In genomic region chr19:32971715-32972540, GRCh38 we compare ENCODE assay signal across 8 cellular contexts. TPM values are rescaled to one million over a fixed set of nuclear protein-coding genes. Genes with fewer than 3 reads are reported as not detected.
DNase-seq lines count a peak whose midpoint lies in the region; ATAC-seq and TF ChIP-seq lines count a peak whose summit lies in the region.

Gene CEP89, minus strand, starts transcription at chr19:32971958. Its CDS starts 84 bp downstream, at chr19:32971874.
Gene FAAP24, plus strand, starts transcription at chr19:32972242. Its CDS starts 955 bp downstream, at chr19:32973197.

- H4K20me1 ChIP-seq in SK-N-SH (ENCODE audit: insufficient read depth) = no peaks in the 10 kb centered on the region
- H4K20me1 ChIP-seq in osteoblast (ENCODE audit: insufficient read depth, low read length) = peaks cover 4% of the 10 kb centered on the region

- H3K79me2 ChIP-seq in SK-N-SH (ENCODE audit: insufficient read depth) (peaks cover 44% of the 10 kb centered on the region), osteoblast (ENCODE audit: insufficient read depth, low read length) (peaks cover 43% of the 10 kb centered on the region)

- H3K4me2 ChIP-seq in SK-N-SH (peak within 1 kb of the TSS; percentile 98), osteoblast (ENCODE audit: insufficient read depth, low read length) (peak within 1 kb of the TSS; percentile 97)

- peak within 1 kb of the TSS; percentile 50 to 51; a peak in 2 of 4 replicates for H3K27ac ChIP-seq in SK-N-SH (ENCODE audit: low read depth in 2 of 2, low read length in 1 of 2)
- H3K27ac ChIP-seq in osteoblast (ENCODE audit: low read depth, low read length) = peak within 1 kb of the TSS; percentile 96
- H3K27ac ChIP-seq in thymus (ENCODE audit: low read depth) = peak within 1 kb of the TSS; percentile 43

- TF ChIP-seq CTCF in GM10248 (IDR thresholded peaks at IDR 0.05; ENCODE audit: control extremely low read depth, extremely low read depth, low read depth, missing control alignments) (peak; percentile 4), SK-N-SH (IDR thresholded peaks at IDR 0.05) (no peak), osteoblast (IDR thresholded peaks at IDR 0.05; ENCODE audit: extremely low read depth, low read depth, low read length) (no peak)

- H3F3A ChIP-seq in SK-N-SH (replicated peaks; ENCODE audit: insufficient read depth) = peaks cover 12% of the 10 kb centered on the region

- TF ChIP-seq RAD21 in SK-N-SH (IDR thresholded peaks at IDR 0.05; ENCODE audit: low read length) = no peak

- H3K36me3 Mint-ChIP-seq in activated naive CD4-positive, alpha-beta T cell treated with anti-CD3 and anti-CD28 coated beads, Interleukin-2, amount 50 U/mL, for 72 hours = peaks cover 10 to 17% of the 10 kb centered on the region in 2 donors

- peak within 1 kb of the TSS; percentile 86 for H3K9ac ChIP-seq in SK-N-SH

- H3K9me2 ChIP-seq in SK-N-SH = no peaks in the 10 kb centered on the region

- DNase-seq in GM10248 (ENCODE audit: extremely low spot score) (peak; percentile 99), NCI-H1092 (lab: John Stamatoyannopoulos, UW) (peak; percentile 94), SK-N-SH (peak; percentile 97), head of caudate nucleus (peak; percentile 95 to 100 (median 99)), osteoblast (ENCODE audit: insufficient read length, low spot score, missing footprints) (peak; percentile 99)
- DNase-seq in activated naive CD4-positive, alpha-beta T cell treated with anti-CD3 and anti-CD28 coated beads, Interleukin-2, amount 50 U/mL, for 72 hours (ENCODE audit: low spot score in 2 of 2) = peak; percentile 96 to 99

- TF ChIP-seq EP300 in SK-N-SH (IDR thresholded peaks at IDR 0.05; ENCODE audit: borderline replicate concordance in 1 of 2, low read depth in 1 of 2, low read length in 1 of 2) = no peak

- H2AFZ ChIP-seq in SK-N-SH (ENCODE audit: low read depth) (peak within 1 kb of the TSS; percentile 99), osteoblast (ENCODE audit: low read length) (peak within 1 kb of the TSS; percentile 99)

- intact Hi-C loops in head of caudate nucleus (cut with DNase I) = loop anchor here (5.0 to 10.0 kb wide), 2 partner anchors 110 to 203 kb away; partner anchors contain the start of gene GPATCH1

- no peaks in the 10 kb centered on the region for H3K9me3 Mint-ChIP-seq in activated naive CD4-positive, alpha-beta T cell treated with anti-CD3 and anti-CD28 coated beads, Interleukin-2, amount 50 U/mL, for 72 hours

- peak within 1 kb of the TSS; percentile 49 to 88 for H3K4me3 ChIP-seq in SK-N-SH (ENCODE audit: low read depth in 2 of 2, low read length in 1 of 2)
- H3K4me3 ChIP-seq in osteoblast (ENCODE audit: insufficient read depth, low read length) = peak within 1 kb of the TSS; percentile 89
- peak within 1 kb of the TSS; percentile 56 for H3K4me3 ChIP-seq in thymus (ENCODE audit: low read length)

- POLR2A ChIA-PET in GM10248 (lab: Yijun Ruan, JAX) (interaction anchor here (0.7 kb wide), 1 partner anchor 98 kb away, joined by 4 read pairs; no protein-coding TSS in a partner anchor), SK-N-SH (lab: Yijun Ruan, JAX) (no interaction called here)

- H3K4me1 ChIP-seq in SK-N-SH (ENCODE audit: control insufficient read depth in 1 of 2, insufficient read depth in 2 of 2, low read depth in 1 of 2, low read length in 1 of 2) (peaks cover 0 to 10% of the 10 kb centered on the region in 2 experiments; a peak in 1 of 4 replicates), osteoblast (ENCODE audit: insufficient read depth, low read length) (peaks cover 9% of the 10 kb centered on the region), thymus (ENCODE audit: control insufficient read depth, insufficient read depth, low read length) (peaks cover 10% of the 10 kb centered on the region)

- no peaks in the 10 kb centered on the region for H3K27me3 ChIP-seq in SK-N-SH (ENCODE audit: insufficient read depth)
- no peaks in the 10 kb centered on the region for H3K27me3 ChIP-seq in osteoblast (ENCODE audit: insufficient read depth, low read length)
- H3K27me3 ChIP-seq in thymus (ENCODE audit: control insufficient read depth, insufficient read depth) = no peaks in the 10 kb centered on the region

- H3K9me3 ChIP-seq in SK-N-SH (no peaks in the 10 kb centered on the region), osteoblast (ENCODE audit: low read depth, low read length) (no peaks in the 10 kb centered on the region), thymus (ENCODE audit: control insufficient read depth) (no peaks in the 10 kb centered on the region)

- CTCF ChIA-PET in GM10248 (lab: Yijun Ruan, JAX) = interaction anchor here (1.6 kb wide), 1 partner anchor 10 kb away, joined by 4 read pairs; no protein-coding TSS in a partner anchor
- CTCF ChIA-PET in SK-N-SH (lab: Yijun Ruan, JAX) = interaction anchor here (1.5 to 8.6 kb wide), 4 partner anchors 8 to 435 kb away, joined by 3 to 215 read pairs (median 4); no protein-coding TSS in a partner anchor

- H3K27ac Mint-ChIP-seq in activated naive CD4-positive, alpha-beta T cell treated with anti-CD3 and anti-CD28 coated beads, Interleukin-2, amount 50 U/mL, for 72 hours = peak within 1 kb of the TSS; percentile 85 to 98

- WGBS in SK-N-SH (ENCODE audit: low lambda C conversion rate) = 1% methylated on average over 51 of the region's 57 CpGs
- WGBS in thymus = 3% methylated on average over 57 of the region's 57 CpGs

- ATAC-seq in HG02610 (IDR thresholded peaks at IDR 0.05; ENCODE audit: unreplicated experiment) = peak; percentile 99
- peak; percentile 98 to 99 for ATAC-seq in activated naive CD4-positive, alpha-beta T cell treated with anti-CD3 and anti-CD28 coated beads, Interleukin-2, amount 50 U/mL, for 72 hours

- peaks cover 0 to 21% of the 10 kb centered on the region in 2 experiments for H3K36me3 ChIP-seq in SK-N-SH (replicated peaks in 1 of 2; ENCODE audit: control insufficient read depth in 1 of 2, insufficient read depth in 2 of 2, low read length in 1 of 2)
- peaks cover 5% of the 10 kb centered on the region for H3K36me3 ChIP-seq in osteoblast (ENCODE audit: insufficient read depth, low read length)
- H3K36me3 ChIP-seq in thymus (ENCODE audit: control insufficient read depth, insufficient read depth) = peaks cover 10% of the 10 kb centered on the region

TF ChIP-seq in SK-N-SH, 30 proteins besides CTCF, POLR2A, EP300 and RAD21 (continues in another document):
- TF ChIP-seq MAX (IDR thresholded peaks at IDR 0.05; ENCODE audit: low read depth) = peak; percentile 43
- peak; percentile 89 for TF ChIP-seq GABPA (IDR thresholded peaks at IDR 0.05; ENCODE audit: low read depth)
- no peak for TF ChIP-seq ZBTB33 (IDR thresholded peaks at IDR 0.05; ENCODE audit: borderline replicate concordance, low read depth)
- 0 out of 2 replicates have a peak, but pooled peaks have one; percentile 66 for TF ChIP-seq SIN3A (IDR thresholded peaks at IDR 0.05; ENCODE audit: borderline replicate concordance, low read depth, low read length)
- TF ChIP-seq USF2 (IDR thresholded peaks at IDR 0.05; ENCODE audit: borderline replicate concordance, low read depth, low read length) = no peak
- 0 out of 2 replicates have a peak, but pooled peaks have one; percentile 42 for TF ChIP-seq FOXJ3 (CRISPR knock-in tag; IDR thresholded peaks at IDR 0.05)
- TF ChIP-seq POLR2AphosphoS5 (IDR thresholded peaks at IDR 0.05; ENCODE audit: low read depth, low read length) = peak; percentile 60; the same call in 1 of the 2 replicates
- peak; percentile 94 for TF ChIP-seq ELF1 (IDR thresholded peaks at IDR 0.05)
- TF ChIP-seq MXI1 (IDR thresholded peaks at IDR 0.05; ENCODE audit: low read depth, low read length) = peak; percentile 95
- TF ChIP-seq EZH2phosphoT487 (IDR thresholded peaks at IDR 0.05; ENCODE audit: borderline replicate concordance, low read depth) = no peak

RNA-seq across cellular contexts. Expression of gene CEP89, which starts in this region (rescaled TPM):
- 15.7 and 16.4 TPM in 2 replicates for polyA plus RNA-seq in SK-N-SH (2012; rRNA removed)
- 11.8 and 12.7 TPM in 2 replicates for polyA plus RNA-seq in SK-N-SH (2012; cell fraction: cytosol; rRNA removed)
- polyA plus RNA-seq in SK-N-SH (2012; cell fraction: nucleus; rRNA removed) = 33.4 and 33.6 TPM in 2 replicates
- total RNA-seq in activated naive CD4-positive, alpha-beta T cell treated with anti-CD3 and anti-CD28 coated beads, Interleukin-2, amount 50 U/mL, for 72 hours = 10 to 100 TPM; 15.3 to 21.3 TPM
- total RNA-seq in osteoblast = 18.5 and 21.2 TPM in 2 replicates
- 12.5 TPM for polyA plus RNA-seq in thymus

RNA-seq across cellular contexts. Expression of gene FAAP24, which starts in this region (rescaled TPM):
- polyA plus RNA-seq in SK-N-SH (2012; rRNA removed) (3.3 and 3.9 TPM in 2 replicates), thymus (1.6 TPM)
- 3.9 and 4.2 TPM in 2 replicates for polyA plus RNA-seq in SK-N-SH (2012; cell fraction: cytosol; rRNA removed)
- 1.9 and 2.0 TPM in 2 replicates for polyA plus RNA-seq in SK-N-SH (2012; cell fraction: nucleus; rRNA removed)
- total RNA-seq in activated naive CD4-positive, alpha-beta T cell treated with anti-CD3 and anti-CD28 coated beads, Interleukin-2, amount 50 U/mL, for 72 hours = 10 to 100 TPM in 1 of 2 donors, 1 to 10 TPM in 1; 9.8 to 13.3 TPM
- 3.6 and 4.1 TPM in 2 replicates for total RNA-seq in osteoblast

Comparison
In these comparisons a context has a peak if more than half of its experiments do, and no peak if none do; other contexts are left out.
1. Peak in every context shown above with its lines: DNase-seq, ATAC-seq, H3K4me3 ChIP-seq and H3K27ac ChIP-seq.
2. H3K27ac ChIP-seq: peak in every context shown above with its lines; median percentile 96 in osteoblast; 50 in SK-N-SH; 43 in thymus.